ENCODE assay signal across 18 cellular contexts in the genomic region with DNA sequence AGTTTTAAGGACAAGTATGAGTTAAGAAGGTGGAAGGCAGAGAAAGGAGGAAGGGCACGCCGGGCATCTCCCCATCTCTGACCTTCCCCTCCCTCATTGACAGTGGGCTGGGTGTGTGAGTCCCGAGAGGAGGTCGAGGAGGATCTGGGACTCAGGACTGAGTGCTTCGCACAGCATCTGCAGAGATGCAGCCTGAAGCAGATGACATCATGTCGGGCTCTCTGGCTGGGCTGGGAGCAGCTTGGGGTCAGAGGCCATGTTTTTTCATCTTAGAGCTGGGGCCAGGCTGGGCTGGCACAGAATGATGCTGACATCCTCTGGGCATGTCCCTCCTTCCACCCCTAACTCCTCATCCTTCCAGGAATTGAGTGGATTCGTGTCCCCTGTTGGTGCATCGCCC. TPM values are rescaled to one million over a fixed set of nuclear protein-coding genes. Genes with fewer than 3 reads are reported as not detected.
"Had no signal": no experiment of that assay in that cellular context is flagged by ENCODE, and none has a peak within 500 bp of the region (broad histone marks: within the 10 kb centered on the region; RNA-seq: fewer than 3 reads in every experiment).

No MANE protein-coding gene starts in this region.

- H3K27ac ChIP-seq: psoas muscle, transverse colon, vagina had no signal

- DNase-seq: activated CD4-positive, CD25-positive, alpha-beta regulatory T cell treated with anti-CD3 and anti-CD28 coated beads, Interleukin-2, amount 50 U/mL, for 72 hours; activated naive CD4-positive, alpha-beta T cell treated with anti-CD3 and anti-CD28 coated beads, Interleukin-2, amount 10 ng/mL, durations not matched to agents 7 days and 5 days; activated T-cell treated with anti-CD3 and anti-CD28 coated beads, Interleukin-2, amount 50 U/mL, for 1 hour; left colon; mammary epithelial cell; naive B cell; nucleus accumbens; psoas muscle; stimulated activated CD4-positive, alpha-beta T cell treated with anti-CD3 and anti-CD28 coated beads, Interleukin-2, amount 100 ng/mL, for 48 hours; stimulated activated naive B cell treated with anti-CD40 and anti-IgM and Interleukin-4, amounts not matched to agents 10 μg/mL and 1 μg/mL and 100 μg/mL, for 72 hours; substantia nigra; T-helper 1 cell; transverse colon had no signal

- ATAC-seq: left colon; psoas muscle; SK-N-SH treated with all-trans-retinoic acid at 6 μM for 48 hours; stimulated activated naive B cell treated with anti-CD40 and anti-IgM and Interleukin-4, amounts not matched to agents 10 μg/mL and 1 μg/mL and 100 μg/mL, for 72 hours had no signal

- H3K27me3 ChIP-seq: transverse colon, vagina had no signal

- H3K36me3 ChIP-seq: transverse colon, vagina had no signal

- H3K4me1 ChIP-seq: psoas muscle, transverse colon, vagina had no signal

- H3K4me3 Mint-ChIP-seq: activated naive CD4-positive, alpha-beta T cell treated with anti-CD3 and anti-CD28 coated beads, Interleukin-2, amount 10 ng/mL, durations not matched to agents 7 days and 5 days; stimulated activated naive B cell treated with anti-CD40 and anti-IgM and Interleukin-4, amounts not matched to agents 10 μg/mL and 1 μg/mL and 100 μg/mL, for 72 hours had no signal

- H3K27ac Mint-ChIP-seq: activated naive CD4-positive, alpha-beta T cell treated with anti-CD3 and anti-CD28 coated beads, Interleukin-2, amount 10 ng/mL, durations not matched to agents 7 days and 5 days; activated T-helper 2 cell treated with anti-CD3 and anti-CD28 coated beads, Interferon-gamma antibody, Interleukin-2, Interleukin-4, amounts not matched to agents 10 μg/mL and 5 μg/mL and 100 μg/mL, durations not matched to agents 14 hours and 24 hours and 36 hours; naive B cell; stimulated activated naive B cell treated with anti-CD40 and anti-IgM and Interleukin-4, amounts not matched to agents 10 μg/mL and 1 μg/mL and 100 μg/mL, for 72 hours had no signal

- H3K4me3 ChIP-seq: psoas muscle, transverse colon, vagina had no signal

- H3K36me3 Mint-ChIP-seq: activated naive CD4-positive, alpha-beta T cell treated with anti-CD3 and anti-CD28 coated beads, Interleukin-2, amount 10 ng/mL, durations not matched to agents 7 days and 5 days; naive B cell; stimulated activated naive B cell treated with anti-CD40 and anti-IgM and Interleukin-4, amounts not matched to agents 10 μg/mL and 1 μg/mL and 100 μg/mL, for 72 hours had no signal

- H3K4me1 Mint-ChIP-seq: naive B cell had no signal

- FAIRE-seq: astrocyte, bronchial epithelial cell had no signal

- H3K9me3 ChIP-seq: psoas muscle, transverse colon, vagina had no signal

- H3K9me3 Mint-ChIP-seq: activated naive CD4-positive, alpha-beta T cell treated with anti-CD3 and anti-CD28 coated beads, Interleukin-2, amount 10 ng/mL, durations not matched to agents 7 days and 5 days; activated T-helper 2 cell treated with anti-CD3 and anti-CD28 coated beads, Interferon-gamma antibody, Interleukin-2, Interleukin-4, amounts not matched to agents 10 μg/mL and 5 μg/mL and 100 μg/mL, durations not matched to agents 14 hours and 24 hours and 36 hours had no signal

RNA-seq across cellular contexts. Expression of a gene that starts 43.5 kb away (rescaled TPM):
- total RNA-seq: activated T-helper 2 cell treated with anti-CD3 and anti-CD28 coated beads, Interferon-gamma antibody, Interleukin-2, Interleukin-4, amounts not matched to agents 10 μg/mL and 5 μg/mL and 100 μg/mL, durations not matched to agents 14 hours and 24 hours and 36 hours; bronchial epithelial cell had no signal
- polyA plus RNA-seq: mammary epithelial cell had no signal
